ENCODE assay signal across 19 cellular contexts in the genomic region with DNA sequence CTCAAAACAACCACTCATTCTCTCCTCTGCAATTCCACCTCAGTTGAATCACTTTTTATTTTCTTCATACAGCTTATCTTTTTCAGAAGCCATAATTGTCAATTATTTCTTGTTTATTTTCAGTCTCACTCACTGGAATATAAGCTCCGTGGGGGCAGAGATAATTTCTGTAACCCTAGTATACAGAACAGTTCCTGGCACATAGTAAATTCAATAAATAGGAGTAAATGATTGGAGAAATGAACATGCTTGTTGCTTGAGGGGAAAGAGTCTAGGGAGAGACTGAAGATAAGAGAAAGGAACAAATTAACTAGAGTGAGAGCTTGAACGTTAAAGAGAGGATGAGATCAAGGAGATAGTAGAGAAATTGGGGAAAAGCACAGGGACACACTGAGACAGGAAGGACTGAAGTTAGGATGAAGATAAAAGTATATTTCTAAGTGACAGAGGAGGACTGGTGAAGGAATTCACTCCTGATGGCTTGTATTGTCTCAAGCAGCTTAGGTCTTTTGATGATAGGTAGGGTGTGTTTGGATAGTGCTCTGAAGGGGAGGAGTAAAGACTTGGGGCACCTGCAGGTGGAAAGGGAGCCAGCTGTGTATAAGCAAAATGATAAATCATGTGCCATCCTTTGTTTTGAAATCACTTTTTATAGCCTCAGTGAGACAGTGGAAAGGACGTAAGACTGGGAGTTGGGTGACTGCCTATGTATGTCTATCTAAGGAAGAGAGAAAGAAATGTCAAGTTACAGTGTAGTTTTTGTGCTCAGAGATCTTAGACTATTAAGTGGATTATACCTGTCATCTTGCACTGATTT. TPM values are rescaled to one million over a fixed set of nuclear protein-coding genes. Genes with fewer than 3 reads are reported as not detected.
DNase-seq lines count a peak whose midpoint lies in the region; ATAC-seq, FAIRE-seq and TF ChIP-seq lines count a peak whose summit lies in the region.
"Had no signal": no experiment of that assay in that cellular context is flagged by ENCODE, and none has a peak within 500 bp of the region (broad histone marks: within the 10 kb centered on the region; RNA-seq: fewer than 3 reads in every experiment).

No MANE protein-coding gene starts in this region.

- H3K4me1 ChIP-seq in cardiac muscle cell (ENCODE audit: low read depth) = peaks cover 10% of the 10 kb centered on the region
- peaks cover 12% of the 10 kb centered on the region for H3K4me1 ChIP-seq in PC-9 (replicated peaks; ENCODE audit: insufficient read depth)
- H3K4me1 ChIP-seq in keratinocyte (ENCODE audit: control insufficient read depth, extremely low read depth, insufficient read depth, low read length) = peaks cover 6% of the 10 kb centered on the region

- FAIRE-seq in keratinocyte (lab: Jason Lieb, UNC) = no peak
- FAIRE-seq: GM19239 had no signal

- no peak overlapping the region for H3K9ac ChIP-seq in keratinocyte (ENCODE audit: control insufficient read depth, extremely low read depth, insufficient read depth, low read length)

- no peak for DNase-seq in cardiac muscle cell (ENCODE audit: low read depth in 1 of 2, low spot score in 1 of 2)
- DNase-seq in Right ventricle myocardium inferior (ENCODE audit: missing footprints) = no peak
- DNase-seq in PC-9 = no peak
- DNase-seq in keratinocyte (ENCODE audit: low read depth, low spot score) = no peak
- no peak for DNase-seq in NCI-H2029 (lab: John Stamatoyannopoulos, UW)
- no peak for DNase-seq in caudate nucleus (lab: John Stamatoyannopoulos, UW)
- no peak for DNase-seq in NCI-H2081 treated with DMSO at 0.1 percent for 48 hours (lab: John Stamatoyannopoulos, UW)
- DNase-seq in left ventricle myocardium superior = no peak
- DNase-seq: activated CD4-positive, alpha-beta T cell treated with anti-CD3 and anti-CD28 coated beads, Interleukin-2, amount 10 ng/mL, durations not matched to agents 24 days and 14 days; anterior cingulate cortex; DMS79 treated with DMSO at 0.1 percent for 48 hours; dorsolateral prefrontal cortex; GOT3; left cardiac atrium; NCI-H1105 treated with DMSO at 0.1 percent for 48 hours; stimulated activated CD4-positive, alpha-beta T cell treated with anti-CD3 and anti-CD28 coated beads, Interleukin-15, amount 100 ng/mL, for 24 hours; trophoblast cell had no signal

- H3K27me3 ChIP-seq in cardiac muscle cell (no peaks in the 10 kb centered on the region), PC-9 (ENCODE audit: insufficient read depth, low read depth) (no peaks in the 10 kb centered on the region), keratinocyte (ENCODE audit: control insufficient read depth, extremely low read depth, insufficient read depth, low read length) (no peaks in the 10 kb centered on the region)
- H3K27me3 ChIP-seq: dorsolateral prefrontal cortex had no signal

- H3K9me3 ChIP-seq in cardiac muscle cell (ENCODE audit: low read depth) (no peaks in the 10 kb centered on the region), PC-9 (ENCODE audit: insufficient read depth, low read depth) (no peaks in the 10 kb centered on the region), keratinocyte (ENCODE audit: control insufficient read depth, low read depth, low read length) (no peaks in the 10 kb centered on the region)

- peak overlapping the region; percentile 89 for H3K4me3 ChIP-seq in cardiac muscle cell
- H3K4me3 ChIP-seq in PC-9 = peak overlapping the region; percentile 99; the same call in 1 of the 2 replicates
- H3K4me3 ChIP-seq in keratinocyte (ENCODE audit: control insufficient read depth in 2 of 3, extremely low read depth in 1 of 3, insufficient read depth in 2 of 3, low read depth in 1 of 3, low read length in 3 of 3) = no peak overlapping the region

- H3K4me2 ChIP-seq in PC-9 = peak overlapping the region; percentile 100
- H3K4me2 ChIP-seq in keratinocyte (ENCODE audit: control insufficient read depth, extremely low read depth, insufficient read depth, low read depth, low read length) = peak overlapping the region; percentile 97

- no peaks in the 10 kb centered on the region for H3F3A ChIP-seq in PC-9 (ENCODE audit: insufficient read depth, low read depth)

- CTCF ChIA-PET in PC-9 (lab: Charles Lee) = no interaction called here

- H3K27ac ChIP-seq in cardiac muscle cell (no peak overlapping the region), PC-9 (no peak overlapping the region), keratinocyte (ENCODE audit: control insufficient read depth, insufficient read depth, low read length) (no peak overlapping the region), caudate nucleus (ENCODE audit: low read depth, low read length) (no peak overlapping the region)

- ATAC-seq in Right ventricle myocardium inferior (no peak), left ventricle myocardium superior (no peak)
- ATAC-seq: activated T-helper 17 cell treated with anti-CD3 and anti-CD28 coated beads, Interleukin-2, amount 50 U/mL, for 72 hours; left cardiac atrium had no signal

- H2AFZ ChIP-seq in PC-9 = no peak overlapping the region
- no peak overlapping the region for H2AFZ ChIP-seq in keratinocyte (ENCODE audit: control insufficient read depth, low read length)

- TF ChIP-seq CTCF in cardiac muscle cell (IDR thresholded peaks at IDR 0.05; ENCODE audit: low read depth, low read length) (no peak), PC-9 (conservative IDR thresholded peaks at IDR 0.05) (no peak), keratinocyte (optimal IDR thresholded peaks at IDR 0.05 in 1 of 3, IDR thresholded peaks at IDR 0.05 in 1 of 3, conservative IDR thresholded peaks at IDR 0.05 in 1 of 3; ENCODE audit: extremely low read depth in 1 of 3, insufficient read depth in 2 of 3, low read length in 3 of 3) (no peak)

- H3K79me2 ChIP-seq in PC-9 (ENCODE audit: low read depth) = peaks cover 70% of the 10 kb centered on the region
- peaks cover 70% of the 10 kb centered on the region for H3K79me2 ChIP-seq in keratinocyte (ENCODE audit: control insufficient read depth, insufficient read depth, low read length)

- dilution Hi-C loops in keratinocyte (cut with MboI; ENCODE audit: extremely low pct_ligation_motif_present, low sequenced_read_pairs) = no loop called here

- H3K9me2 ChIP-seq in PC-9 (ENCODE audit: insufficient read depth) = no peaks in the 10 kb centered on the region

- intact Hi-C loops in Right ventricle myocardium inferior (cut with DNase I) (loop anchor here (10.0 kb wide), 1 partner anchor 198 kb away; a partner anchor contains a TSS), PC-9 (cut with micrococcal nuclease; ENCODE audit: unreplicated experiment) (no loop called here), left ventricle myocardium superior (cut with micrococcal nuclease) (no loop called here)

- H3K9me1 ChIP-seq in keratinocyte (ENCODE audit: control insufficient read depth, extremely low read depth, insufficient read depth, low read length) = no peaks in the 10 kb centered on the region

- H3K36me3 ChIP-seq in cardiac muscle cell (peaks cover 21% of the 10 kb centered on the region), PC-9 (ENCODE audit: low read depth) (peaks cover 41% of the 10 kb centered on the region), keratinocyte (ENCODE audit: control insufficient read depth in 2 of 2, extremely low read depth in 1 of 2, insufficient read depth in 2 of 2, low read length in 2 of 2) (peaks cover 9 to 25% of the 10 kb centered on the region in 2 experiments)

- POLR2A ChIA-PET in PC-9 (lab: Charles Lee; ENCODE audit: unreplicated experiment) = no interaction called here

- H4K20me1 ChIP-seq in PC-9 (ENCODE audit: insufficient read depth) (peaks cover 10% of the 10 kb centered on the region; the same call in 1 of the 2 replicates), keratinocyte (ENCODE audit: control insufficient read depth, extremely low read depth, insufficient read depth, low read length) (peaks cover 2% of the 10 kb centered on the region)

- BruUV-seq in PC-9 (replicated peaks; lab: Mats Ljungman, UMichigan) = TSS peak; percentile 27

RNA-seq across cellular contexts. Expression of a gene that starts 2.2 kb away (rescaled TPM):
- total RNA-seq in cardiac muscle cell (19.0 and 31.5 TPM in 2 replicates), Right ventricle myocardium inferior (16.4 TPM), PC-9 (2021) (33.3 and 33.6 TPM in 2 replicates), left ventricle myocardium superior (18.2 TPM)
- polyA plus RNA-seq in cardiac muscle cell (32.4 and 35.5 TPM in 2 replicates), keratinocyte (24.0 to 33.8 TPM (median 25.1 TPM) in 3 replicates)
- 22.4 TPM for polyA plus RNA-seq in keratinocyte (2011; ENCODE audit: low read depth)
- 16.0 and 28.5 TPM in 2 replicates for polyA plus RNA-seq in keratinocyte (2011; cell fraction: cytosol; rRNA removed)
- polyA plus RNA-seq in keratinocyte (2011; cell fraction: nucleus; rRNA removed) = 32.6 and 40.1 TPM in 2 replicates
- 18.1 and 19.9 TPM in 2 replicates for polyA plus RNA-seq in keratinocyte (2012; ENCODE audit: low replicate concordance)
- 6.8 to 21.6 TPM (median 12.2 TPM) in 3 replicates for polyA minus RNA-seq in keratinocyte
- polyA minus RNA-seq in keratinocyte (2011; cell fraction: cytosol; rRNA and poly(A)+ RNA removed) = 9.0 TPM
- 13.4 and 25.1 TPM in 2 replicates for polyA minus RNA-seq in keratinocyte (2011; cell fraction: nucleus; rRNA and poly(A)+ RNA removed)

Comparison
In these comparisons a context has a peak if more than half of its experiments do, and no peak if none do; other contexts are left out.
1. H3K4me3 ChIP-seq: peak in cardiac muscle cell (single experiment) and PC-9 (single experiment); none in keratinocyte (0 of 3).